ENCODE assay signal across 9 cellular contexts in the genomic region with DNA sequence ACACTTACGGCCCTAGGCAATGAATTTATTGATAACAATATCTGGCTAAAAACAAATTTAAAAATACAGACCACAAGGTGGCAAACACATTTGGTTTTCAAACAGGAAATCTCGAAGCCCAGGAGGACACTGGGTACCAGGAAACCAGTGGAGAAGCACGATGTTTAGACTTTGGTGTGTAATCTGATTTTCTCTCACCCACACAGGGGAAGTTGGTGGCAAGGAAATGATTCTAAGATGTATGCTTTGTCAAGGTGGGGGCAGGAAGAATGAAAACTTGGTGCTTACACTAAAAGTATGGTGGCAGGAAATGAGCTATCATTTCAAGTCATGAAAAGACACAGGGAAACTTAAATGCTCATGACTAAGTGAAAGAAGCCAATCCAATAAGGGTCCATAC.
DNase-seq lines count a peak whose midpoint lies in the region; ATAC-seq and TF ChIP-seq lines count a peak whose summit lies in the region.
"Had no signal": no experiment of that assay in that cellular context is flagged by ENCODE, and none has a peak within 500 bp of the region (broad histone marks: within the 10 kb centered on the region; RNA-seq: fewer than 3 reads in every experiment).

No MANE protein-coding gene starts in this region.

- DNase-seq in left ventricle myocardium inferior: no peak
- no peak for DNase-seq in left ventricle myocardium superior
- peak; percentile 28 for DNase-seq in activated CD4-positive, alpha-beta memory T cell treated with anti-CD3 and anti-CD28 coated beads for 36 hours
- DNase-seq in dermis blood vessel endothelial cell: peak; percentile 5
- DNase-seq in stimulated activated effector memory CD8-positive, alpha-beta T cell treated with anti-CD3 and anti-CD28 coated beads, Interleukin-12 subunit alpha, Interleukin-12 subunit beta, amount 100 ng/mL, for 72 hours (ENCODE audit: low spot score in 2 of 2): no peak
- no peak for DNase-seq in esophagus squamous epithelium (lab: John Stamatoyannopoulos, UW)
- DNase-seq: Karpas-422 had no signal

- TF ChIP-seq POLR2A in gastroesophageal sphincter (IDR thresholded peaks at IDR 0.05): no peak
- no peak for TF ChIP-seq POLR2A in esophagus squamous epithelium (IDR thresholded peaks at IDR 0.05)

- peaks cover 27% of the 10 kb centered on the region for H3K4me1 ChIP-seq in left ventricle myocardium inferior
- H3K4me1 ChIP-seq in gastroesophageal sphincter: peaks cover 0 to 12% (median 3%) of the 10 kb centered on the region in 3 donors
- peaks cover 0 to 8% (median 0%) of the 10 kb centered on the region in 3 donors for H3K4me1 ChIP-seq in esophagus squamous epithelium

- H3K27ac ChIP-seq in left ventricle myocardium inferior (replicated peaks) (peak overlapping the region; percentile 22), gastroesophageal sphincter (no peak overlapping the region), esophagus squamous epithelium (no peak overlapping the region)

- H3K4me1 Mint-ChIP-seq in activated CD4-positive, alpha-beta memory T cell treated with anti-CD3 and anti-CD28 coated beads for 36 hours (ENCODE audit: low read depth): peaks cover 14% of the 10 kb centered on the region
- peaks cover 17% of the 10 kb centered on the region for H3K4me1 Mint-ChIP-seq in stimulated activated effector memory CD8-positive, alpha-beta T cell treated with anti-CD3 and anti-CD28 coated beads, Interleukin-12 subunit alpha, Interleukin-12 subunit beta, amount 100 ng/mL, for 72 hours

- H3K9me3 Mint-ChIP-seq in activated CD4-positive, alpha-beta memory T cell treated with anti-CD3 and anti-CD28 coated beads for 36 hours: peaks cover 2% of the 10 kb centered on the region
- peaks cover 3% of the 10 kb centered on the region for H3K9me3 Mint-ChIP-seq in stimulated activated effector memory CD8-positive, alpha-beta T cell treated with anti-CD3 and anti-CD28 coated beads, Interleukin-12 subunit alpha, Interleukin-12 subunit beta, amount 100 ng/mL, for 72 hours

- no peaks in the 10 kb centered on the region for H3K36me3 Mint-ChIP-seq in activated CD4-positive, alpha-beta memory T cell treated with anti-CD3 and anti-CD28 coated beads for 36 hours
- no peaks in the 10 kb centered on the region for H3K36me3 Mint-ChIP-seq in stimulated activated effector memory CD8-positive, alpha-beta T cell treated with anti-CD3 and anti-CD28 coated beads, Interleukin-12 subunit alpha, Interleukin-12 subunit beta, amount 100 ng/mL, for 72 hours

- no peak for TF ChIP-seq EP300 in gastroesophageal sphincter (IDR thresholded peaks at IDR 0.05)

- 75 to 80% methylated on average over 3 of the region's 3 CpGs for WGBS in gastroesophageal sphincter (ENCODE audit: low coverage in 1 of 2), 2 donors
- 57 to 62% methylated on average over 3 of the region's 3 CpGs for WGBS in esophagus squamous epithelium, 2 donors

- H3K4me3 Mint-ChIP-seq in activated CD4-positive, alpha-beta memory T cell treated with anti-CD3 and anti-CD28 coated beads for 36 hours: no peak overlapping the region
- peak overlapping the region; percentile 5 for H3K4me3 Mint-ChIP-seq in stimulated activated effector memory CD8-positive, alpha-beta T cell treated with anti-CD3 and anti-CD28 coated beads, Interleukin-12 subunit alpha, Interleukin-12 subunit beta, amount 100 ng/mL, for 72 hours

- no peaks in the 10 kb centered on the region for H3K9me3 ChIP-seq in left ventricle myocardium inferior (replicated peaks)
- no peaks in the 10 kb centered on the region for H3K9me3 ChIP-seq in gastroesophageal sphincter
- H3K9me3 ChIP-seq in esophagus squamous epithelium: no peaks in the 10 kb centered on the region

- ATAC-seq in left ventricle myocardium superior (no peak), gastroesophageal sphincter (no peak), HG03460 (IDR thresholded peaks at IDR 0.05; ENCODE audit: unreplicated experiment) (no peak)
- peak; percentile 93 for ATAC-seq in stimulated activated effector memory CD8-positive, alpha-beta T cell treated with anti-CD3 and anti-CD28 coated beads, Interleukin-12 subunit alpha, Interleukin-12 subunit beta, amount 100 ng/mL, for 72 hours

- TF ChIP-seq CTCF in left ventricle myocardium inferior (IDR thresholded peaks at IDR 0.05; ENCODE audit: borderline replicate concordance) (no peak), gastroesophageal sphincter (IDR thresholded peaks at IDR 0.05) (no peak), esophagus squamous epithelium (IDR thresholded peaks at IDR 0.05) (no peak)

- H3K4me3 ChIP-seq in left ventricle myocardium inferior (no peak overlapping the region), gastroesophageal sphincter (no peak overlapping the region), esophagus squamous epithelium (no peak overlapping the region)

- CTCF ChIA-PET in activated CD4-positive, alpha-beta memory T cell treated with anti-CD3 and anti-CD28 coated beads for 36 hours (lab: Charles Lee): interaction anchor here (0.6 to 1.0 kb wide), 3 partner anchors 10 to 1960 kb away, joined by 3 read pairs; no protein-coding TSS in a partner anchor

- H3K27me3 ChIP-seq in left ventricle myocardium inferior (ENCODE audit: low read depth) (no peaks in the 10 kb centered on the region), gastroesophageal sphincter (no peaks in the 10 kb centered on the region), esophagus squamous epithelium (no peaks in the 10 kb centered on the region)

- POLR2A ChIA-PET in activated CD4-positive, alpha-beta memory T cell treated with anti-CD3 and anti-CD28 coated beads for 36 hours (lab: Charles Lee): no interaction called here

- intact Hi-C loops in left ventricle myocardium inferior (cut with micrococcal nuclease) (no loop called here), left ventricle myocardium superior (cut with micrococcal nuclease) (no loop called here), esophagus squamous epithelium (cut with DNase I) (no loop called here)
- intact Hi-C loops in activated CD4-positive, alpha-beta memory T cell treated with anti-CD3 and anti-CD28 coated beads for 36 hours (cut with micrococcal nuclease): loop anchor here (1.0 kb wide), 1 partner anchor 27 kb away; no protein-coding TSS in a partner anchor

- no peaks in the 10 kb centered on the region for H3K36me3 ChIP-seq in left ventricle myocardium inferior
- H3K36me3 ChIP-seq in gastroesophageal sphincter: no peaks in the 10 kb centered on the region
- H3K36me3 ChIP-seq in esophagus squamous epithelium: no peaks in the 10 kb centered on the region

- peak overlapping the region; percentile 60 for H3K27ac Mint-ChIP-seq in activated CD4-positive, alpha-beta memory T cell treated with anti-CD3 and anti-CD28 coated beads for 36 hours
- peak overlapping the region; percentile 71 for H3K27ac Mint-ChIP-seq in stimulated activated effector memory CD8-positive, alpha-beta T cell treated with anti-CD3 and anti-CD28 coated beads, Interleukin-12 subunit alpha, Interleukin-12 subunit beta, amount 100 ng/mL, for 72 hours

- no peaks in the 10 kb centered on the region for H3K27me3 Mint-ChIP-seq in activated CD4-positive, alpha-beta memory T cell treated with anti-CD3 and anti-CD28 coated beads for 36 hours

Comparison
In these comparisons a context has a peak if more than half of its experiments do, and no peak if none do; other contexts are left out.
1. DNase-seq: peak in activated CD4-positive, alpha-beta memory T cell treated with anti-CD3 and anti-CD28 coated beads for 36 hours (single experiment) and dermis blood vessel endothelial cell (single experiment); none in left ventricle myocardium inferior (single experiment), left ventricle myocardium superior (single experiment), stimulated activated effector memory CD8-positive, alpha-beta T cell treated with anti-CD3 and anti-CD28 coated beads, Interleukin-12 subunit alpha, Interleukin-12 subunit beta, amount 100 ng/mL, for 72 hours (0 of 2) and esophagus squamous epithelium (single experiment).